ENCODE assay signal across 11 cellular contexts in the genomic region with DNA sequence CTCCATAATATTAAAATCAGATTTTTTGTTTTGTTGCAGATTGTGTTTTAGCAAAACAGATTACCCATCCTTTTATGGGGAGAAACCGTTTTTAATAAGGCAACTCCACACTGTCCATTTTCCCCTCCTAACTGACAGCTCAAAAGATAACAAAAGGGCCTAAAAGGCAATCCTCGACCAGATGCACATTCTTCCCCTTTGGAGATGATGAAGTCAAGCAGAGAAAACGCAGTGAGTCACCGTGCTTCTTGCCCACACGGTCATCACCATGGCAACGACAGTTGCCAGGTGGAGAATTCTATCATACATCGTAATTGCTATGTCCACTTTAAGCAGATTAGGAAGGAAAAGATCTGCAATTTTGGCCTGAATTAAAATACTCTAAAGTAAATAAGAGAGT.
DNase-seq lines count a peak whose midpoint lies in the region; ATAC-seq and TF ChIP-seq lines count a peak whose summit lies in the region.
"Had no signal": no experiment of that assay in that cellular context is flagged by ENCODE, and none has a peak within 500 bp of the region (broad histone marks: within the 10 kb centered on the region; RNA-seq: fewer than 3 reads in every experiment).

No MANE protein-coding gene starts in this region.

- BruUV-seq in Caco-2 (replicated peaks; lab: Mats Ljungman, UMichigan) = no TSS peak

- peak; percentile 6 to 40 for DNase-seq in Caco-2
- peak; percentile 92 for DNase-seq in NCI-H1105 (lab: John Stamatoyannopoulos, UW)
- DNase-seq in SK-N-DZ (ENCODE audit: low spot score) = peak; percentile 96
- DNase-seq in inferior parietal cortex (ENCODE audit: extremely low spot score) = peak; percentile 27
- no peak for DNase-seq in central memory CD4-positive, alpha-beta T cell
- no peak for DNase-seq in activated CD4-positive, alpha-beta T cell treated with anti-CD3 and anti-CD28 coated beads for 48 hours
- DNase-seq in activated T-cell treated with anti-CD3 and anti-CD28 coated beads for 4 hours = no peak
- no peak for DNase-seq in left ventricle myocardium superior
- DNase-seq: naive thymus-derived CD8-positive, alpha-beta T cell had no signal

- POLR2A ChIA-PET in Caco-2 (lab: Charles Lee) = no interaction called here

- H3K9me3 ChIP-seq in Caco-2 = no peaks in the 10 kb centered on the region

- H3K36me3 ChIP-seq in Caco-2 (ENCODE audit: control insufficient read depth, insufficient read depth, low read length) = no peaks in the 10 kb centered on the region

- H3K36me3 Mint-ChIP-seq in Caco-2 (ENCODE audit: insufficient read depth, unreplicated experiment) = no peaks in the 10 kb centered on the region
- H3K36me3 Mint-ChIP-seq: activated naive CD4-positive, alpha-beta T cell treated with anti-CD3 and anti-CD28 coated beads, Interleukin-2, amount 50 U/mL, for 24 hours; IgD-negative memory B cell had no signal

- no peak overlapping the region for H3K4me3 Mint-ChIP-seq in Caco-2 (ENCODE audit: unreplicated experiment)
- H3K4me3 Mint-ChIP-seq: activated naive CD4-positive, alpha-beta T cell treated with anti-CD3 and anti-CD28 coated beads, Interleukin-2, amount 50 U/mL, for 24 hours; IgD-negative memory B cell; naive thymus-derived CD8-positive, alpha-beta T cell had no signal

- H3K27me3 ChIP-seq in Caco-2 (replicated peaks; ENCODE audit: control insufficient read depth, insufficient read depth, low read length) = no peaks in the 10 kb centered on the region

- peaks cover 2% of the 10 kb centered on the region for H3K9me3 Mint-ChIP-seq in Caco-2 (ENCODE audit: unreplicated experiment)

- intact Hi-C loops in Caco-2 (cut with micrococcal nuclease; ENCODE audit: unreplicated experiment) (no loop called here), left ventricle myocardium superior (cut with micrococcal nuclease) (no loop called here)

- ATAC-seq in left ventricle myocardium superior = no peak
- ATAC-seq: naive thymus-derived CD8-positive, alpha-beta T cell had no signal

- no peak for TF ChIP-seq CTCF in Caco-2 (IDR thresholded peaks at IDR 0.05; ENCODE audit: insufficient read depth in 1 of 2, low read depth in 1 of 2, low read length in 1 of 2, severe bottlenecking in 1 of 2, unreplicated experiment in 1 of 2)

- H3K4me3 ChIP-seq in Caco-2 (ENCODE audit: low read depth, low read length) = no peak overlapping the region

- H3K4me1 Mint-ChIP-seq in Caco-2 (ENCODE audit: low read depth, unreplicated experiment) = no peaks in the 10 kb centered on the region
- H3K4me1 Mint-ChIP-seq: activated naive CD4-positive, alpha-beta T cell treated with anti-CD3 and anti-CD28 coated beads, Interleukin-2, amount 50 U/mL, for 24 hours; IgD-negative memory B cell; naive thymus-derived CD8-positive, alpha-beta T cell had no signal

- H3K27ac Mint-ChIP-seq in Caco-2 (ENCODE audit: unreplicated experiment) = no peak overlapping the region
- H3K27ac Mint-ChIP-seq: activated naive CD4-positive, alpha-beta T cell treated with anti-CD3 and anti-CD28 coated beads, Interleukin-2, amount 50 U/mL, for 24 hours; IgD-negative memory B cell; naive thymus-derived CD8-positive, alpha-beta T cell had no signal

- H3K27me3 Mint-ChIP-seq in Caco-2 (ENCODE audit: insufficient read depth, unreplicated experiment) = no peaks in the 10 kb centered on the region

- CTCF ChIA-PET in Caco-2 (lab: Charles Lee) = no interaction called here

- H3K4me1 ChIP-seq in Caco-2 = no peaks in the 10 kb centered on the region

Comparison
In these comparisons a context has a peak if more than half of its experiments do, and no peak if none do; other contexts are left out.
1. DNase-seq: peak in Caco-2 (2 of 2), NCI-H1105 (single experiment), SK-N-DZ (single experiment) and inferior parietal cortex (single experiment); none in central memory CD4-positive, alpha-beta T cell (single experiment), activated CD4-positive, alpha-beta T cell treated with anti-CD3 and anti-CD28 coated beads for 48 hours (single experiment), activated T-cell treated with anti-CD3 and anti-CD28 coated beads for 4 hours (single experiment) and left ventricle myocardium superior (single experiment).